In genomic region chr2:236545814-236546480, GRCh38 we compare ENCODE assay signal across 9 cellular contexts. TPM values are rescaled to one million over a fixed set of nuclear protein-coding genes. Genes with fewer than 3 reads are reported as not detected.
DNase-seq lines count a peak whose midpoint lies in the region; ATAC-seq and TF ChIP-seq lines count a peak whose summit lies in the region.
"Had no signal": no experiment of that assay in that cellular context is flagged by ENCODE, and none has a peak within 500 bp of the region (broad histone marks: within the 10 kb centered on the region; RNA-seq: fewer than 3 reads in every experiment).

No MANE protein-coding gene starts in this region.

- H3K36me3 Mint-ChIP-seq in CD4-positive, alpha-beta memory T cell, result peaks cover 26 to 27% of the 10 kb centered on the region in 2 donors
- peaks cover 23 to 25% of the 10 kb centered on the region in 2 donors for H3K36me3 Mint-ChIP-seq in activated naive CD4-positive, alpha-beta T cell treated with anti-CD3 and anti-CD28 coated beads, Interleukin-2, amount 50 U/mL, for 72 hours

- DNase-seq in CD4-positive, alpha-beta memory T cell, result peak in 4 of 5 donors; percentile 20 to 32 (median 26)
- DNase-seq in activated naive CD4-positive, alpha-beta T cell treated with anti-CD3 and anti-CD28 coated beads, Interleukin-2, amount 50 U/mL, for 72 hours (ENCODE audit: low spot score in 2 of 2), result no peak
- no peak for DNase-seq in COLO668 (lab: John Stamatoyannopoulos, UW; ENCODE audit: unreplicated experiment)
- no peak for DNase-seq in tibial nerve (ENCODE audit: low spot score in 2 of 2)
- DNase-seq in HAP-1 (ENCODE audit: low spot score in 2 of 2), result no peak
- DNase-seq in left lobe of liver (ENCODE audit: low spot score), result no peak
- DNase-seq: NCI-H446 had no signal

- H3K4me3 ChIP-seq in CD4-positive, alpha-beta memory T cell (ENCODE audit: low read length in 2 of 2), result no peak overlapping the region
- H3K4me3 ChIP-seq in tibial nerve (no peak overlapping the region), HAP-1 (no peak overlapping the region)

- ATAC-seq in GM19351 (IDR thresholded peaks at IDR 0.05; ENCODE audit: unreplicated experiment) (peak; percentile 65), HG03135 (IDR thresholded peaks at IDR 0.05; ENCODE audit: unreplicated experiment) (peak; percentile 59), left lobe of liver (no peak)
- peak; percentile 42 to 68 for ATAC-seq in activated naive CD4-positive, alpha-beta T cell treated with anti-CD3 and anti-CD28 coated beads, Interleukin-2, amount 50 U/mL, for 72 hours

- peak overlapping the region; percentile 81 to 96 (median 86) for H3K27ac Mint-ChIP-seq in CD4-positive, alpha-beta memory T cell
- peak overlapping the region; percentile 82 for H3K27ac Mint-ChIP-seq in activated naive CD4-positive, alpha-beta T cell treated with anti-CD3 and anti-CD28 coated beads, Interleukin-2, amount 50 U/mL, for 72 hours

- H3K4me1 ChIP-seq in CD4-positive, alpha-beta memory T cell (ENCODE audit: insufficient read depth, low read length), result peaks cover 80% of the 10 kb centered on the region
- H3K4me1 ChIP-seq in tibial nerve (peaks cover 0 to 11% (median 3%) of the 10 kb centered on the region in 4 donors), HAP-1 (no peaks in the 10 kb centered on the region)

- peaks cover 79 to 97% (median 89%) of the 10 kb centered on the region in 4 donors for H3K4me1 Mint-ChIP-seq in CD4-positive, alpha-beta memory T cell

- no peaks in the 10 kb centered on the region for H3K27me3 Mint-ChIP-seq in CD4-positive, alpha-beta memory T cell

- no peak for TF ChIP-seq CTCF in tibial nerve (IDR thresholded peaks at IDR 0.05)

- POLR2A ChIA-PET in CD4-positive, alpha-beta memory T cell (lab: Charles Lee; ENCODE audit: partially characterized antibody), result interaction anchor here (2.3 to 7.3 kb wide), 5 partner anchors 9 to 540 kb away, joined by 7 to 93 read pairs (median 17); partner anchors contain the start of genes ACKR3 and COPS8

- in situ Hi-C loops in HAP-1 (cut with MboI; ENCODE audit: low sequenced_read_pairs), result no loop called here

- no peak for TF ChIP-seq EP300 in tibial nerve (IDR thresholded peaks at IDR 0.05)

- H3K36me3 ChIP-seq in CD4-positive, alpha-beta memory T cell (ENCODE audit: insufficient read depth, low read length), result no peaks in the 10 kb centered on the region
- no peaks in the 10 kb centered on the region for H3K36me3 ChIP-seq in tibial nerve
- H3K36me3 ChIP-seq in HAP-1 (replicated peaks), result no peaks in the 10 kb centered on the region

- H3K27ac ChIP-seq in CD4-positive, alpha-beta memory T cell (ENCODE audit: low read depth, low read length), result peak overlapping the region; percentile 57
- peak overlapping the region in 1 of 4 donors; percentile 68 for H3K27ac ChIP-seq in tibial nerve

- H3K4me3 Mint-ChIP-seq in CD4-positive, alpha-beta memory T cell, result peak overlapping the region; percentile 49 to 79 (median 73)

- no peaks in the 10 kb centered on the region for H3K9me3 ChIP-seq in CD4-positive, alpha-beta memory T cell (ENCODE audit: control insufficient read depth in 1 of 2, low read length in 2 of 2)
- H3K9me3 ChIP-seq in tibial nerve (peaks cover 0 to 9% (median 0%) of the 10 kb centered on the region in 4 donors), HAP-1 (no peaks in the 10 kb centered on the region)

- CTCF ChIA-PET in CD4-positive, alpha-beta memory T cell (lab: Charles Lee; ENCODE audit: partially characterized antibody), result interaction anchor here (1.0 to 2.8 kb wide), 4 partner anchors 9 to 32 kb away, joined by 4 to 41 read pairs (median 12); partner anchors contain the start of gene ACKR3

- intact Hi-C loops in CD4-positive, alpha-beta memory T cell (cut with micrococcal nuclease), result loop anchor here (1.0 to 2.0 kb wide), 2 partner anchors 9 to 23 kb away; partner anchors contain the start of gene ACKR3

- no peaks in the 10 kb centered on the region for H3K27me3 ChIP-seq in CD4-positive, alpha-beta memory T cell (ENCODE audit: insufficient read depth, low read length)
- H3K27me3 ChIP-seq in tibial nerve (no peaks in the 10 kb centered on the region), HAP-1 (ENCODE audit: low read depth) (no peaks in the 10 kb centered on the region)

- no peaks in the 10 kb centered on the region for H3K9me3 Mint-ChIP-seq in CD4-positive, alpha-beta memory T cell
- H3K9me3 Mint-ChIP-seq in activated naive CD4-positive, alpha-beta T cell treated with anti-CD3 and anti-CD28 coated beads, Interleukin-2, amount 50 U/mL, for 72 hours, result peaks cover 0 to 11% of the 10 kb centered on the region in 2 donors

- TF ChIP-seq POLR2A in tibial nerve (IDR thresholded peaks at IDR 0.05), result no peak

- WGBS in tibial nerve, 2 donors, result 69 to 77% methylated on average over 13 of the region's 13 CpGs

RNA-seq across cellular contexts. Expression of gene ACKR3, which starts 23.7 kb away (rescaled TPM):
- 1 to 10 TPM; 4.2 TPM for total RNA-seq in CD4-positive, alpha-beta memory T cell
- 1 to 10 TPM; 3.7 to 4.5 TPM for polyA plus RNA-seq in CD4-positive, alpha-beta memory T cell
- total RNA-seq in activated naive CD4-positive, alpha-beta T cell treated with anti-CD3 and anti-CD28 coated beads, Interleukin-2, amount 50 U/mL, for 72 hours, result 1 to 10 TPM in 1 of 2 donors, under 1 TPM in 1; 0.54 to 2.2 TPM
- total RNA-seq in tibial nerve (10 to 100 TPM; 32.4 to 88.7 (median 55.0) TPM), left lobe of liver (2.4 TPM)

Comparison
In these comparisons a context has a peak if more than half of its experiments do, and no peak if none do; other contexts are left out.
1. DNase-seq: peak in CD4-positive, alpha-beta memory T cell (4 of 5); none in activated naive CD4-positive, alpha-beta T cell treated with anti-CD3 and anti-CD28 coated beads, Interleukin-2, amount 50 U/mL, for 72 hours (0 of 2), COLO668 (single experiment), tibial nerve (0 of 2), HAP-1 (0 of 2) and left lobe of liver (single experiment).